ENCODE assay signal across 26 cellular contexts in genomic region chr1:9493326-9493725, GRCh38.
"Had no signal": no experiment of that assay in that cellular context is flagged by ENCODE, and none has a peak within 500 bp of the region (broad histone marks: within the 10 kb centered on the region; RNA-seq: fewer than 3 reads in every experiment).

No MANE protein-coding gene starts in this region.

- H3K36me3 ChIP-seq: colonic mucosa, esophagus squamous epithelium, gastrocnemius medialis, heart right ventricle, left lung, lower lobe of right lung had no signal

- H3K9me3 ChIP-seq: colonic mucosa, esophagus squamous epithelium, gastrocnemius medialis, heart right ventricle, left lung, lower lobe of right lung had no signal

- H3K27me3 ChIP-seq: colonic mucosa, gastrocnemius medialis had no signal

- H3K9me3 Mint-ChIP-seq: dendritic cell treated with granulocyte-macrophage colony-stimulating factor and Interleukin-4, amounts not matched to agents 40 ng/mL and 50 ng/mL, for 4 days; effector memory CD8-positive, alpha-beta T cell; endodermal cell had no signal

- ATAC-seq: effector memory CD8-positive, alpha-beta T cell; esophagus mucosa; gastrocnemius medialis; heart right ventricle; left cardiac atrium; left lung; left ventricle myocardium superior; lower lobe of right lung had no signal

- H3K27ac Mint-ChIP-seq: dendritic cell treated with granulocyte-macrophage colony-stimulating factor and Interleukin-4, amounts not matched to agents 40 ng/mL and 50 ng/mL, for 4 days; effector memory CD8-positive, alpha-beta T cell; endodermal cell had no signal

- H3K4me1 Mint-ChIP-seq: endodermal cell had no signal

- FAIRE-seq: endometrium, islet of Langerhans, keratinocyte had no signal

- H3K4me3 ChIP-seq: colonic mucosa, esophagus squamous epithelium, gastrocnemius medialis, heart right ventricle, left lung, lower lobe of right lung had no signal

- H3K4me3 Mint-ChIP-seq: dendritic cell treated with granulocyte-macrophage colony-stimulating factor and Interleukin-4, amounts not matched to agents 40 ng/mL and 50 ng/mL, for 4 days; effector memory CD8-positive, alpha-beta T cell; endodermal cell had no signal

- DNase-seq: colonic mucosa; cortex of kidney; effector CD8-positive, alpha-beta T cell; effector memory CD8-positive, alpha-beta T cell; endodermal cell; erythroblast; esophagus squamous epithelium; foreskin fibroblast; foreskin melanocyte; gastrocnemius medialis; glutamatergic neuron; head of caudate nucleus; heart right ventricle; hippocampal formation; left cardiac atrium; left lung; left ventricle myocardium superior; lower lobe of right lung; mesendoderm; midbrain had no signal

- H3K27ac ChIP-seq: colonic mucosa, epithelial cell of prostate, esophagus squamous epithelium, gastrocnemius medialis, heart right ventricle, left lung, lower lobe of right lung had no signal
